In genomic region chr1:21749859-21750468, GRCh38 we compare ENCODE assay signal across 1 cellular context.
A peak's percentile ranks its signal among the peaks of the same experiment; 100 is the strongest.
TF ChIP-seq lines count a peak whose summit lies in the region.

No MANE protein-coding gene starts in this region.

TF ChIP-seq in K562, 482 proteins besides CTCF, POLR2A, EP300 and RAD21 (continued from another document and continues in another):
- TF ChIP-seq BCLAF1 (IDR thresholded peaks at IDR 0.05; ENCODE audit: borderline replicate concordance in 1 of 2, control insufficient read depth in 1 of 2, low read depth in 2 of 2, low read length in 1 of 2) (no peak), HDGF (IDR thresholded peaks at IDR 0.05) (no peak), ZKSCAN1 (IDR thresholded peaks at IDR 0.05; ENCODE audit: low read depth, low read length) (peak; percentile 32; the same call in 1 of the 2 replicates), C11orf30 (IDR thresholded peaks at IDR 0.05; ENCODE audit: low read depth) (no peak), SMC3 (conservative IDR thresholded peaks at IDR 0.05; ENCODE audit: insufficient read depth, low read depth, low read length) (no peak), ZKSCAN8 (CRISPR knock-in tag; IDR thresholded peaks at IDR 0.05) (no peak), HNRNPH1 (optimal IDR thresholded peaks at IDR 0.05; ENCODE audit: low read depth, low read length) (no peak), NR1H2 (CRISPR knock-in tag; IDR thresholded peaks at IDR 0.05) (no peak), ZFP36 (IDR thresholded peaks at IDR 0.05; ENCODE audit: low read depth, low read length, partially characterized antibody) (no peak), CSDE1 (IDR thresholded peaks at IDR 0.05) (no peak), KDM5B (IDR thresholded peaks at IDR 0.05; ENCODE audit: insufficient replicate concordance, low read depth, low read length) (no peak), CTBP1 (IDR thresholded peaks at IDR 0.05; ENCODE audit: borderline replicate concordance) (peak; percentile 99), HOMEZ (CRISPR knock-in tag; IDR thresholded peaks at IDR 0.05) (no peak), ZFP30 (CRISPR knock-in tag; IDR thresholded peaks at IDR 0.05; ENCODE audit: borderline replicate concordance) (no peak), DEAF1 (CRISPR knock-in tag; IDR thresholded peaks at IDR 0.05) (no peak), CBFA2T3 (IDR thresholded peaks at IDR 0.05) (peak; percentile 98), SRF (CRISPR knock-in tag; IDR thresholded peaks at IDR 0.05) (no peak), ZNF175 (CRISPR knock-in tag; IDR thresholded peaks at IDR 0.05; ENCODE audit: low read depth) (0 out of 2 replicates have a peak, but pooled peaks have one; percentile 21), SMARCB1 (IDR thresholded peaks at IDR 0.05; ENCODE audit: insufficient read length, low read depth) (no peak), HDAC2 (IDR thresholded peaks at IDR 0.05) (peak; percentile 95), ZNF318 (IDR thresholded peaks at IDR 0.05; ENCODE audit: borderline replicate concordance in 1 of 2, low read depth in 1 of 2) (no peak), NFE2 (IDR thresholded peaks at IDR 0.05; ENCODE audit: low read depth) (peak; percentile 33; the same call in 1 of the 2 replicates), ZNF354B (CRISPR knock-in tag; IDR thresholded peaks at IDR 0.05) (no peak), PCBP1 (IDR thresholded peaks at IDR 0.05; ENCODE audit: low read depth, low read length, poor library complexity, severe bottlenecking) (no peak), ETV1 (tag; conservative IDR thresholded peaks at IDR 0.05; ENCODE audit: low read depth) (no peak), TAF7 (tag; IDR thresholded peaks at IDR 0.05) (no peak), KLF6 (CRISPR knock-in tag; IDR thresholded peaks at IDR 0.05; ENCODE audit: borderline replicate concordance) (peak; percentile 72; the same call in 1 of the 2 replicates), MAFG (tag; conservative IDR thresholded peaks at IDR 0.05) (no peak), HES1 (IDR thresholded peaks at IDR 0.05; ENCODE audit: low read depth) (peak; percentile 73), ZNF217 (CRISPR knock-in tag; IDR thresholded peaks at IDR 0.05) (no peak), ZNF140 (CRISPR knock-in tag; IDR thresholded peaks at IDR 0.05) (no peak), BCL6 (CRISPR knock-in tag; IDR thresholded peaks at IDR 0.05) (no peak; the same call in 1 of the 2 replicates), PKNOX1 (IDR thresholded peaks at IDR 0.05) (no peak), MCM7 (IDR thresholded peaks at IDR 0.05) (no peak), L3MBTL2 (IDR thresholded peaks at IDR 0.05) (0 out of 2 replicates have a peak, but pooled peaks have one; percentile 18), MAFF (IDR thresholded peaks at IDR 0.05; ENCODE audit: low read length) (peak; percentile 21; the same call in 1 of the 2 replicates), ZNF586 (CRISPR knock-in tag; conservative IDR thresholded peaks at IDR 0.05) (no peak), AFF4 (CRISPR knock-in tag; IDR thresholded peaks at IDR 0.05) (peak; percentile 58; the same call in 1 of the 2 replicates), ZNF695 (CRISPR knock-in tag; IDR thresholded peaks at IDR 0.05) (no peak), EP400 (IDR thresholded peaks at IDR 0.05) (0 out of 2 replicates have a peak, but pooled peaks have one; percentile 37), ZBTB12 (CRISPR knock-in tag; IDR thresholded peaks at IDR 0.05) (no peak), NR3C1 (CRISPR knock-in tag; IDR thresholded peaks at IDR 0.05) (no peak), ZNF436 (CRISPR knock-in tag; IDR thresholded peaks at IDR 0.05) (no peak), ELF4 (CRISPR knock-in tag; IDR thresholded peaks at IDR 0.05) (peak; percentile 85), ZNF583 (CRISPR knock-in tag; IDR thresholded peaks at IDR 0.05) (no peak)
